Comparison of ENCODE assay signal across 1 cellular context in the genomic region with DNA sequence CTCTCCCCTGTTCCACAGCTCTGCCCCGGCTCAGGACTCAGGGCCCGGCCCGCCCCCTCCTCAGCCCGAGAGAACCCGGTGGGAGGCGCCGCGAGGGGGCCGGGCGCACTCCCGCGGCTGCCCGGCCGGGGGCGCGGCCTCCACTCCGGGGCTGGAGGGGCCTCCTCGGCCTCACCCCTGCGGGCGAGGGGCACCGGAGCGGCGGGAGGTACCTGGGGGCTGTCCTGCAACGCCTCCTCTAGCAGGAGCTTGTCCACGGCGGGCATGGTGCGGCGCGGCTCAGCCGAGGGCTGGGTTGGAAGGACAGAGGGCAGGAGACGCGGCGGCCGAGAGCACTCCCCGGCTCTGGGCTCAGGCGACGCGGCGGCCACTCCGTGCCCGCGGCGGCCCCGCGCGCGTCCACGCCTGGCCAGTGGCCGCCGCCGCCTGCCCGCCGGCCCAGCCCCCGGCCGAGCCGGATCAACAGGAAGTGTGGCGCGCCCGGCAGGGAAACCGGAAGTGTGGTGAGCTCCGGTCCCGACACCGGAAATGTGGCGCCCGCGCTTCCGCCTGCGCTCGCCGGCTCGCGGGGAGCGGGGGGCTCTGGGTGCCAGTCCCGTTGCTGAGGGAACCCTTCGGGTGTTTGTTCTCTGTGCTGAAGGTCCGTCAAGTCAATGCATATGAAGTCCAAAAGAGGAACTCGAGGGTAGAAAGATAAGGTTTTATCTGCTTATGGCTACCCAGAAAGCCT.
TF ChIP-seq lines count a peak whose summit lies in the region.

A gene with protein sequence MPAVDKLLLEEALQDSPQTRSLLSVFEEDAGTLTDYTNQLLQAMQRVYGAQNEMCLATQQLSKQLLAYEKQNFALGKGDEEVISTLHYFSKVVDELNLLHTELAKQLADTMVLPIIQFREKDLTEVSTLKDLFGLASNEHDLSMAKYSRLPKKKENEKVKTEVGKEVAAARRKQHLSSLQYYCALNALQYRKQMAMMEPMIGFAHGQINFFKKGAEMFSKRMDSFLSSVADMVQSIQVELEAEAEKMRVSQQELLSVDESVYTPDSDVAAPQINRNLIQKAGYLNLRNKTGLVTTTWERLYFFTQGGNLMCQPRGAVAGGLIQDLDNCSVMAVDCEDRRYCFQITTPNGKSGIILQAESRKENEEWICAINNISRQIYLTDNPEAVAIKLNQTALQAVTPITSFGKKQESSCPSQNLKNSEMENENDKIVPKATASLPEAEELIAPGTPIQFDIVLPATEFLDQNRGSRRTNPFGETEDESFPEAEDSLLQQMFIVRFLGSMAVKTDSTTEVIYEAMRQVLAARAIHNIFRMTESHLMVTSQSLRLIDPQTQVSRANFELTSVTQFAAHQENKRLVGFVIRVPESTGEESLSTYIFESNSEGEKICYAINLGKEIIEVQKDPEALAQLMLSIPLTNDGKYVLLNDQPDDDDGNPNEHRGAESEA (minus strand): TSS at position 428 of the 730 bp plus-strand sequence. CDS start 162 bp downstream, at position 266.

TF ChIP-seq in H1, 55 proteins besides CTCF, POLR2A, EP300 and RAD21 (continues in another document):
- TF ChIP-seq BRCA1 (IDR thresholded peaks at IDR 0.05; ENCODE audit: low read depth, low read length) (no peak), GABPA (IDR thresholded peaks at IDR 0.05; ENCODE audit: borderline replicate concordance, insufficient read depth, low read length) (peak; percentile 97), ATF2 (IDR thresholded peaks at IDR 0.05; ENCODE audit: low read length) (no peak), RFX5 (IDR thresholded peaks at IDR 0.05; ENCODE audit: borderline replicate concordance, low read depth, low read length) (no peak), EGR1 (IDR thresholded peaks at IDR 0.05; ENCODE audit: borderline replicate concordance, low read depth, low read length) (peak; percentile 83), CHD1 (IDR thresholded peaks at IDR 0.05; ENCODE audit: low read depth, low read length) (no peak), CBX8 (IDR thresholded peaks at IDR 0.05; ENCODE audit: borderline replicate concordance, low read depth, low read length) (no peak), USF2 (IDR thresholded peaks at IDR 0.05; ENCODE audit: low read length) (no peak), FOSL1 (IDR thresholded peaks at IDR 0.05; ENCODE audit: insufficient read depth, low read depth, low read length) (no peak), POU5F1 (IDR thresholded peaks at IDR 0.05; ENCODE audit: low read depth, low read length) (no peak), POLR2AphosphoS5 (IDR thresholded peaks at IDR 0.05; ENCODE audit: low read depth, low read length) (no peak), TCF12 (IDR thresholded peaks at IDR 0.05; ENCODE audit: low read depth, low read length) (no peak), GTF2F1 (IDR thresholded peaks at IDR 0.05; ENCODE audit: borderline replicate concordance, low read depth, low read length) (no peak), KDM4A (IDR thresholded peaks at IDR 0.05; ENCODE audit: low read depth, low read length, severe bottlenecking) (peak; percentile 75), BCL11A (IDR thresholded peaks at IDR 0.05; ENCODE audit: low read depth in 2 of 2, low read length in 2 of 2) (no peak), CREB1 (IDR thresholded peaks at IDR 0.05) (no peak), TBP (IDR thresholded peaks at IDR 0.05; ENCODE audit: low read depth, low read length) (peak; percentile 63; the same call in 1 of the 2 replicates), SIX5 (IDR thresholded peaks at IDR 0.05; ENCODE audit: low read depth, low read length) (no peak), RBBP5 (IDR thresholded peaks at IDR 0.05; ENCODE audit: borderline replicate concordance, low read depth, low read length) (peak; percentile 82), RXRA (IDR thresholded peaks at IDR 0.05; ENCODE audit: insufficient read depth, low read depth, low read length) (no peak), SIN3A (conservative IDR thresholded peaks at IDR 0.05 in 1 of 2, IDR thresholded peaks at IDR 0.05 in 1 of 2; ENCODE audit: low read depth in 1 of 2, low read length in 2 of 2) (peak; percentile 30 to 46; a peak in 3 of 4 replicates), BACH1 (IDR thresholded peaks at IDR 0.05; ENCODE audit: low read length) (peak; percentile 42; the same call in 1 of the 2 replicates), EZH2 (IDR thresholded peaks at IDR 0.05; ENCODE audit: low read depth, low read length, severe bottlenecking) (no peak), CTBP2 (IDR thresholded peaks at IDR 0.05; ENCODE audit: borderline replicate concordance, insufficient read depth, insufficient read length, low read length) (no peak), CBX5 (IDR thresholded peaks at IDR 0.05; ENCODE audit: low read depth, low read length) (no peak), SIRT6 (IDR thresholded peaks at IDR 0.05; ENCODE audit: low read length) (no peak), MAFK (IDR thresholded peaks at IDR 0.05; ENCODE audit: low read depth, low read length) (no peak), SP1 (IDR thresholded peaks at IDR 0.05; ENCODE audit: low read depth, low read length) (no peak), CEBPB (IDR thresholded peaks at IDR 0.05; ENCODE audit: low read depth, low read length) (no peak), SAP30 (IDR thresholded peaks at IDR 0.05; ENCODE audit: insufficient read depth, insufficient replicate concordance, low read length) (no peak), ASH2L (IDR thresholded peaks at IDR 0.05; ENCODE audit: low read length) (peak; percentile 42), TEAD4 (IDR thresholded peaks at IDR 0.05; ENCODE audit: low read depth, low read length) (no peak), HDAC2 (IDR thresholded peaks at IDR 0.05; ENCODE audit: borderline replicate concordance in 1 of 2, low read depth in 2 of 2, low read length in 2 of 2) (peak in 1 of 2 experiments; percentile 51; a peak in 1 of 4 replicates), SUZ12 (IDR thresholded peaks at IDR 0.05; ENCODE audit: low read length) (no peak), PHF8 (conservative IDR thresholded peaks at IDR 0.05; ENCODE audit: low read depth, low read length) (peak; percentile 89), NANOG (IDR thresholded peaks at IDR 0.05; ENCODE audit: insufficient read depth, low read depth, low read length, poor library complexity, severe bottlenecking) (no peak), TAF7 (optimal IDR thresholded peaks at IDR 0.05; ENCODE audit: borderline replicate concordance, low read depth, low read length) (peak; percentile 36), CHD2 (IDR thresholded peaks at IDR 0.05; ENCODE audit: low read length) (no peak), RNF2 (IDR thresholded peaks at IDR 0.05; ENCODE audit: borderline replicate concordance, low read depth, low read length, missing control alignments, poor library complexity, severe bottlenecking) (no peak), E2F6 (IDR thresholded peaks at IDR 0.05) (peak; percentile 56), SRF (IDR thresholded peaks at IDR 0.05; ENCODE audit: low read depth, low read length) (no peak), KDM1A (IDR thresholded peaks at IDR 0.05; ENCODE audit: borderline replicate concordance, low read length) (no peak), HDAC6 (IDR thresholded peaks at IDR 0.05; ENCODE audit: low read depth, low read length) (no peak), KDM5A (IDR thresholded peaks at IDR 0.05; ENCODE audit: low read length) (no peak), NRF1 (IDR thresholded peaks at IDR 0.05; ENCODE audit: low read depth, low read length) (no peak), TAF1 (IDR thresholded peaks at IDR 0.05; ENCODE audit: low read depth, low read length) (peak; percentile 81)
- TF ChIP-seq, protein P1, sequence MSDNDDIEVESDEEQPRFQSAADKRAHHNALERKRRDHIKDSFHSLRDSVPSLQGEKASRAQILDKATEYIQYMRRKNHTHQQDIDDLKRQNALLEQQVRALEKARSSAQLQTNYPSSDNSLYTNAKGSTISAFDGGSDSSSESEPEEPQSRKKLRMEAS (IDR thresholded peaks at IDR 0.05), result no peak
- TF ChIP-seq, protein P2, sequence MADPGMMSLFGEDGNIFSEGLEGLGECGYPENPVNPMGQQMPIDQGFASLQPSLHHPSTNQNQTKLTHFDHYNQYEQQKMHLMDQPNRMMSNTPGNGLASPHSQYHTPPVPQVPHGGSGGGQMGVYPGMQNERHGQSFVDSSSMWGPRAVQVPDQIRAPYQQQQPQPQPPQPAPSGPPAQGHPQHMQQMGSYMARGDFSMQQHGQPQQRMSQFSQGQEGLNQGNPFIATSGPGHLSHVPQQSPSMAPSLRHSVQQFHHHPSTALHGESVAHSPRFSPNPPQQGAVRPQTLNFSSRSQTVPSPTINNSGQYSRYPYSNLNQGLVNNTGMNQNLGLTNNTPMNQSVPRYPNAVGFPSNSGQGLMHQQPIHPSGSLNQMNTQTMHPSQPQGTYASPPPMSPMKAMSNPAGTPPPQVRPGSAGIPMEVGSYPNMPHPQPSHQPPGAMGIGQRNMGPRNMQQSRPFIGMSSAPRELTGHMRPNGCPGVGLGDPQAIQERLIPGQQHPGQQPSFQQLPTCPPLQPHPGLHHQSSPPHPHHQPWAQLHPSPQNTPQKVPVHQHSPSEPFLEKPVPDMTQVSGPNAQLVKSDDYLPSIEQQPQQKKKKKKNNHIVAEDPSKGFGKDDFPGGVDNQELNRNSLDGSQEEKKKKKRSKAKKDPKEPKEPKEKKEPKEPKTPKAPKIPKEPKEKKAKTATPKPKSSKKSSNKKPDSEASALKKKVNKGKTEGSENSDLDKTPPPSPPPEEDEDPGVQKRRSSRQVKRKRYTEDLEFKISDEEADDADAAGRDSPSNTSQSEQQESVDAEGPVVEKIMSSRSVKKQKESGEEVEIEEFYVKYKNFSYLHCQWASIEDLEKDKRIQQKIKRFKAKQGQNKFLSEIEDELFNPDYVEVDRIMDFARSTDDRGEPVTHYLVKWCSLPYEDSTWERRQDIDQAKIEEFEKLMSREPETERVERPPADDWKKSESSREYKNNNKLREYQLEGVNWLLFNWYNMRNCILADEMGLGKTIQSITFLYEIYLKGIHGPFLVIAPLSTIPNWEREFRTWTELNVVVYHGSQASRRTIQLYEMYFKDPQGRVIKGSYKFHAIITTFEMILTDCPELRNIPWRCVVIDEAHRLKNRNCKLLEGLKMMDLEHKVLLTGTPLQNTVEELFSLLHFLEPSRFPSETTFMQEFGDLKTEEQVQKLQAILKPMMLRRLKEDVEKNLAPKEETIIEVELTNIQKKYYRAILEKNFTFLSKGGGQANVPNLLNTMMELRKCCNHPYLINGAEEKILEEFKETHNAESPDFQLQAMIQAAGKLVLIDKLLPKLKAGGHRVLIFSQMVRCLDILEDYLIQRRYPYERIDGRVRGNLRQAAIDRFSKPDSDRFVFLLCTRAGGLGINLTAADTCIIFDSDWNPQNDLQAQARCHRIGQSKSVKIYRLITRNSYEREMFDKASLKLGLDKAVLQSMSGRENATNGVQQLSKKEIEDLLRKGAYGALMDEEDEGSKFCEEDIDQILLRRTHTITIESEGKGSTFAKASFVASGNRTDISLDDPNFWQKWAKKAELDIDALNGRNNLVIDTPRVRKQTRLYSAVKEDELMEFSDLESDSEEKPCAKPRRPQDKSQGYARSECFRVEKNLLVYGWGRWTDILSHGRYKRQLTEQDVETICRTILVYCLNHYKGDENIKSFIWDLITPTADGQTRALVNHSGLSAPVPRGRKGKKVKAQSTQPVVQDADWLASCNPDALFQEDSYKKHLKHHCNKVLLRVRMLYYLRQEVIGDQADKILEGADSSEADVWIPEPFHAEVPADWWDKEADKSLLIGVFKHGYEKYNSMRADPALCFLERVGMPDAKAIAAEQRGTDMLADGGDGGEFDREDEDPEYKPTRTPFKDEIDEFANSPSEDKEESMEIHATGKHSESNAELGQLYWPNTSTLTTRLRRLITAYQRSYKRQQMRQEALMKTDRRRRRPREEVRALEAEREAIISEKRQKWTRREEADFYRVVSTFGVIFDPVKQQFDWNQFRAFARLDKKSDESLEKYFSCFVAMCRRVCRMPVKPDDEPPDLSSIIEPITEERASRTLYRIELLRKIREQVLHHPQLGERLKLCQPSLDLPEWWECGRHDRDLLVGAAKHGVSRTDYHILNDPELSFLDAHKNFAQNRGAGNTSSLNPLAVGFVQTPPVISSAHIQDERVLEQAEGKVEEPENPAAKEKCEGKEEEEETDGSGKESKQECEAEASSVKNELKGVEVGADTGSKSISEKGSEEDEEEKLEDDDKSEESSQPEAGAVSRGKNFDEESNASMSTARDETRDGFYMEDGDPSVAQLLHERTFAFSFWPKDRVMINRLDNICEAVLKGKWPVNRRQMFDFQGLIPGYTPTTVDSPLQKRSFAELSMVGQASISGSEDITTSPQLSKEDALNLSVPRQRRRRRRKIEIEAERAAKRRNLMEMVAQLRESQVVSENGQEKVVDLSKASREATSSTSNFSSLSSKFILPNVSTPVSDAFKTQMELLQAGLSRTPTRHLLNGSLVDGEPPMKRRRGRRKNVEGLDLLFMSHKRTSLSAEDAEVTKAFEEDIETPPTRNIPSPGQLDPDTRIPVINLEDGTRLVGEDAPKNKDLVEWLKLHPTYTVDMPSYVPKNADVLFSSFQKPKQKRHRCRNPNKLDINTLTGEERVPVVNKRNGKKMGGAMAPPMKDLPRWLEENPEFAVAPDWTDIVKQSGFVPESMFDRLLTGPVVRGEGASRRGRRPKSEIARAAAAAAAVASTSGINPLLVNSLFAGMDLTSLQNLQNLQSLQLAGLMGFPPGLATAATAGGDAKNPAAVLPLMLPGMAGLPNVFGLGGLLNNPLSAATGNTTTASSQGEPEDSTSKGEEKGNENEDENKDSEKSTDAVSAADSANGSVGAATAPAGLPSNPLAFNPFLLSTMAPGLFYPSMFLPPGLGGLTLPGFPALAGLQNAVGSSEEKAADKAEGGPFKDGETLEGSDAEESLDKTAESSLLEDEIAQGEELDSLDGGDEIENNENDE (IDR thresholded peaks at IDR 0.05; ENCODE audit: insufficient replicate concordance, low read length), result no peak
- TF ChIP-seq, protein P3, sequence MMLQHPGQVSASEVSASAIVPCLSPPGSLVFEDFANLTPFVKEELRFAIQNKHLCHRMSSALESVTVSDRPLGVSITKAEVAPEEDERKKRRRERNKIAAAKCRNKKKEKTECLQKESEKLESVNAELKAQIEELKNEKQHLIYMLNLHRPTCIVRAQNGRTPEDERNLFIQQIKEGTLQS (IDR thresholded peaks at IDR 0.05; ENCODE audit: insufficient read depth, low read depth, low read length), result no peak
